Comparison of ENCODE assay signal across 13 cellular contexts in genomic region chr2:237354930-237355329, GRCh38. TPM values are rescaled to one million over a fixed set of nuclear protein-coding genes. Genes with fewer than 3 reads are reported as not detected.
A peak's percentile ranks its signal among the peaks of the same experiment; 100 is the strongest.
DNase-seq lines count a peak whose midpoint lies in the region; ATAC-seq and TF ChIP-seq lines count a peak whose summit lies in the region.
"Had no signal": no experiment of that assay in that cellular context is flagged by ENCODE, and none has a peak within 500 bp of the region (broad histone marks: within the 10 kb centered on the region; RNA-seq: fewer than 3 reads in every experiment).

No MANE protein-coding gene starts in this region.

- H3K36me3 Mint-ChIP-seq in HFFc6 (ENCODE audit: low read depth): peaks cover 75% of the 10 kb centered on the region
- H3K36me3 Mint-ChIP-seq: activated naive CD4-positive, alpha-beta T cell treated with anti-CD3 and anti-CD28 coated beads, Interleukin-2, amount 50 U/mL, for 24 hours had no signal

- 83% methylated on average over 4 of the region's 6 CpGs for WGBS in SK-N-SH (ENCODE audit: low lambda C conversion rate)

- CTCF ChIA-PET in SK-N-SH (lab: Yijun Ruan, JAX): no interaction called here

- H3K4me3 ChIP-seq in cardiac fibroblast (replicated peaks in 1 of 2; ENCODE audit: low read depth in 2 of 2, low read length in 2 of 2) (no peak overlapping the region), thoracic aorta (peak overlapping the region; percentile 19), SK-N-SH (ENCODE audit: low read depth in 2 of 2, low read length in 1 of 2) (no peak overlapping the region)
- H3K4me3 ChIP-seq: tibial nerve had no signal

- no peak overlapping the region for H3K9ac ChIP-seq in SK-N-SH

- H3K4me2 ChIP-seq in SK-N-SH: no peak overlapping the region

- ATAC-seq in thoracic aorta (ENCODE audit: insufficient number of reproducible peaks, low FRiP score, low read depth) (peak; percentile 55), GM19023 (IDR thresholded peaks at IDR 0.05; ENCODE audit: unreplicated experiment) (no peak)

- H3K4me3 Mint-ChIP-seq in HFFc6: no peak overlapping the region
- H3K4me3 Mint-ChIP-seq: activated naive CD4-positive, alpha-beta T cell treated with anti-CD3 and anti-CD28 coated beads, Interleukin-2, amount 50 U/mL, for 24 hours had no signal

- peaks cover 27% of the 10 kb centered on the region for H3K27me3 Mint-ChIP-seq in HFFc6 (ENCODE audit: insufficient read depth)
- H3K27me3 Mint-ChIP-seq: activated naive CD4-positive, alpha-beta T cell treated with anti-CD3 and anti-CD28 coated beads, Interleukin-2, amount 50 U/mL, for 24 hours had no signal

- no peak overlapping the region for H3K27ac ChIP-seq in thoracic aorta
- H3K27ac ChIP-seq in SK-N-SH (ENCODE audit: low read depth in 2 of 2, low read length in 1 of 2): no peak overlapping the region

- no peaks in the 10 kb centered on the region for H4K20me1 ChIP-seq in SK-N-SH (ENCODE audit: insufficient read depth)

- peaks cover 6 to 16% of the 10 kb centered on the region in 2 donors for H3K4me1 ChIP-seq in thoracic aorta (ENCODE audit: control insufficient read depth in 1 of 2, low read depth in 2 of 2)
- H3K4me1 ChIP-seq in SK-N-SH (ENCODE audit: control insufficient read depth in 1 of 2, insufficient read depth in 2 of 2, low read depth in 1 of 2, low read length in 1 of 2): peaks cover 0 to 21% of the 10 kb centered on the region in 2 experiments; a peak in 1 of 4 replicates

- peak; percentile 16; the same call in 1 of the 2 replicates for TF ChIP-seq CTCF in HFFc6 (IDR thresholded peaks at IDR 0.05)
- no peak for TF ChIP-seq CTCF in cardiac fibroblast (IDR thresholded peaks at IDR 0.05; ENCODE audit: low read depth, low read length)
- peak; percentile 26 for TF ChIP-seq CTCF in thoracic aorta (IDR thresholded peaks at IDR 0.05)
- no peak for TF ChIP-seq CTCF in SK-N-SH (IDR thresholded peaks at IDR 0.05)

- H3K36me3 ChIP-seq in thoracic aorta (peaks cover 26% of the 10 kb centered on the region), SK-N-SH (replicated peaks in 1 of 2; ENCODE audit: control insufficient read depth in 1 of 2, insufficient read depth in 2 of 2, low read length in 1 of 2) (peaks cover 0 to 9% of the 10 kb centered on the region in 2 experiments)

- TF ChIP-seq EP300 in SK-N-SH (IDR thresholded peaks at IDR 0.05; ENCODE audit: borderline replicate concordance in 1 of 2, low read depth in 1 of 2, low read length in 1 of 2): no peak

- H3K9me3 Mint-ChIP-seq in HFFc6: no peaks in the 10 kb centered on the region
- H3K9me3 Mint-ChIP-seq: activated naive CD4-positive, alpha-beta T cell treated with anti-CD3 and anti-CD28 coated beads, Interleukin-2, amount 50 U/mL, for 24 hours had no signal

- no peaks in the 10 kb centered on the region for H3K9me3 ChIP-seq in thoracic aorta
- no peaks in the 10 kb centered on the region for H3K9me3 ChIP-seq in SK-N-SH
- H3K9me3 ChIP-seq: tibial nerve had no signal

- H3K27ac Mint-ChIP-seq in HFFc6: peak overlapping the region; percentile 66
- H3K27ac Mint-ChIP-seq: activated naive CD4-positive, alpha-beta T cell treated with anti-CD3 and anti-CD28 coated beads, Interleukin-2, amount 50 U/mL, for 24 hours had no signal

- DNase-seq in HFFc6 (peak; percentile 68), cardiac fibroblast (ENCODE audit: low read depth in 2 of 2) (peak; percentile 70 to 88), iris pigment epithelial cell (ENCODE audit: low read depth) (peak; percentile 25), thoracic aorta (ENCODE audit: low spot score) (no peak), SW 1271 (lab: John Stamatoyannopoulos, UW) (no peak), cerebellum (ENCODE audit: low spot score) (no peak), SK-N-SH (no peak)
- DNase-seq: effector memory CD4-positive, alpha-beta T cell; NCI-H1436; NCI-H524 had no signal

- no peak for TF ChIP-seq RAD21 in SK-N-SH (IDR thresholded peaks at IDR 0.05; ENCODE audit: low read length)

- no peaks in the 10 kb centered on the region for H3K9me2 ChIP-seq in SK-N-SH

- no peaks in the 10 kb centered on the region for H3F3A ChIP-seq in SK-N-SH (replicated peaks; ENCODE audit: insufficient read depth)

- no peak overlapping the region for H2AFZ ChIP-seq in SK-N-SH (ENCODE audit: low read depth)

- POLR2A ChIA-PET in SK-N-SH (lab: Yijun Ruan, JAX): no interaction called here

- H3K27me3 ChIP-seq in thoracic aorta (replicated peaks; ENCODE audit: insufficient read depth): no peaks in the 10 kb centered on the region
- no peaks in the 10 kb centered on the region for H3K27me3 ChIP-seq in SK-N-SH (ENCODE audit: insufficient read depth)
- H3K27me3 ChIP-seq: tibial nerve had no signal

- no peaks in the 10 kb centered on the region for H3K79me2 ChIP-seq in SK-N-SH (ENCODE audit: insufficient read depth)

- peaks cover 51% of the 10 kb centered on the region for H3K4me1 Mint-ChIP-seq in HFFc6 (ENCODE audit: low read depth)
- H3K4me1 Mint-ChIP-seq: activated naive CD4-positive, alpha-beta T cell treated with anti-CD3 and anti-CD28 coated beads, Interleukin-2, amount 50 U/mL, for 24 hours had no signal

TF ChIP-seq in SK-N-SH, 30 proteins besides CTCF, POLR2A, EP300 and RAD21:
- no peak for TF ChIP-seq ZBTB33 (IDR thresholded peaks at IDR 0.05; ENCODE audit: borderline replicate concordance, low read depth)
- no peak for TF ChIP-seq NFIC (IDR thresholded peaks at IDR 0.05; ENCODE audit: borderline replicate concordance)
- no peak for TF ChIP-seq RFX5 (IDR thresholded peaks at IDR 0.05; ENCODE audit: low read length)
- TF ChIP-seq TCF12 (IDR thresholded peaks at IDR 0.05): no peak
- TF ChIP-seq USF1 (IDR thresholded peaks at IDR 0.05; ENCODE audit: borderline replicate concordance, low read depth): no peak
- no peak for TF ChIP-seq TAF1 (IDR thresholded peaks at IDR 0.05; ENCODE audit: borderline replicate concordance, low read depth, low read length)
- TF ChIP-seq NRF1 (IDR thresholded peaks at IDR 0.05; ENCODE audit: low read depth, low read length): no peak
- TF ChIP-seq, protein P1, sequence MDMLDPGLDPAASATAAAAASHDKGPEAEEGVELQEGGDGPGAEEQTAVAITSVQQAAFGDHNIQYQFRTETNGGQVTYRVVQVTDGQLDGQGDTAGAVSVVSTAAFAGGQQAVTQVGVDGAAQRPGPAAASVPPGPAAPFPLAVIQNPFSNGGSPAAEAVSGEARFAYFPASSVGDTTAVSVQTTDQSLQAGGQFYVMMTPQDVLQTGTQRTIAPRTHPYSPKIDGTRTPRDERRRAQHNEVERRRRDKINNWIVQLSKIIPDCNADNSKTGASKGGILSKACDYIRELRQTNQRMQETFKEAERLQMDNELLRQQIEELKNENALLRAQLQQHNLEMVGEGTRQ (IDR thresholded peaks at IDR 0.05; ENCODE audit: borderline replicate concordance, low read depth, low read length): no peak
- no peak for TF ChIP-seq MEF2A (IDR thresholded peaks at IDR 0.05; ENCODE audit: borderline replicate concordance, low read depth)
- TF ChIP-seq ELF1 (IDR thresholded peaks at IDR 0.05): no peak
- TF ChIP-seq IRF3 (IDR thresholded peaks at IDR 0.05; ENCODE audit: low read depth, low read length): no peak
- no peak for TF ChIP-seq FOXJ3 (CRISPR knock-in tag; IDR thresholded peaks at IDR 0.05)

RNA-seq across cellular contexts. Expression of gene COL6A3, which starts 59.0 kb away (rescaled TPM):
- 100 to 1,000 TPM; 409 to 759 (median 458) TPM for total RNA-seq in HFFc6 (2021; fragmentation: NEBNext Ultra II Directional; extraction: Animal tissue kit (Norgen Biotek cat#: 25700))
- total RNA-seq in thoracic aorta (100 to 1,000 TPM; 118 to 155 TPM), cerebellum (59.6 TPM)
- polyA plus RNA-seq in SK-N-SH (2012; rRNA removed): 10.7 and 18.5 TPM in 2 replicates
- polyA plus RNA-seq in SK-N-SH (2012; cell fraction: cytosol; rRNA removed): 9.2 and 11.4 TPM in 2 replicates
- 16.1 and 17.7 TPM in 2 replicates for polyA plus RNA-seq in SK-N-SH (2012; cell fraction: nucleus; rRNA removed)

Comparison
In these comparisons a context has a peak if more than half of its experiments do, and no peak if none do; other contexts are left out.
1. DNase-seq: peak in HFFc6 (single experiment), cardiac fibroblast (2 of 2) and iris pigment epithelial cell (single experiment); none in thoracic aorta (single experiment), SW 1271 (0 of 2), cerebellum (single experiment) and SK-N-SH (single experiment).
2. CTCF ChIP-seq: peak in HFFc6 (single experiment) and thoracic aorta (single experiment); none in cardiac fibroblast (single experiment) and SK-N-SH (single experiment).